ENCODE assay signal across 1 cellular context in the genomic region with DNA sequence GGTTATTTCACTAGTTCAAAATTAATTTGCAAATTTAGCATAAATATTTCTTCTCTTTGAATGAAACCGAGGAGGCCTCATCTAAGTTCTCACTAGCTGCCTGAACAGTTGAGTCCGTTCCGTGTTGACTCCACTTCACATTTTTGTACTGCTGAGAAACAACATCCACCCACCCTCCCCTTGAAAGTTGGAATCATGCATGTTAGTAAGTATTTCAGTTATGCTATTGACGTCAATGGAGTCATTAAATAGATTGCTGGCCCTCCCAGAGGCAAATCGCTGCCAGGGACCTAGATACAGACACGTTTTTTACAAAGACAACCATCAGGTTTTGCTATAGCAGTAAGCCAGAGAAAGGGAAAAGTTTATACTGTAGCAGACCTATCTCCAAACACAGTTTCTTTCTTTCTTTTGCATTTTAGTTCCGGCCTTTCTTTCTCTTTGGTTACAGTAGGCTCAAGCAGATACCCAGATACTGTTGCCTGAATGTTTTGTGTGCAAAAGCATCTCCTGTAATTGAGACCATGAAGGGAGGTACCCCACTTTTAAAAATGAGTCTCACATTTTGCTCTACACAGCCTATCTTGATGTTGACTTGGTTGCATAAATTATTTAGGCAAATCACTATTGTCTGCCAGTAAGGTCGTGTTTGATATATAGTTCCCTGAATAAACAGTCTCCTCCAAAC.
TF ChIP-seq lines count a peak whose summit lies in the region.

No MANE protein-coding gene starts in this region.

TF ChIP-seq in GM12878, 131 proteins besides CTCF, POLR2A, EP300 and RAD21 (continued from another document):
- TF ChIP-seq PML (IDR thresholded peaks at IDR 0.05; ENCODE audit: low read length) (peak; percentile 35; the same call in 1 of the 2 replicates), ATF7 (IDR thresholded peaks at IDR 0.05; ENCODE audit: low read depth) (peak; percentile 41; the same call in 1 of the 2 replicates), NFIC (IDR thresholded peaks at IDR 0.05; ENCODE audit: low read depth, low read length) (0 out of 2 replicates have a peak, but pooled peaks have one; percentile 33), IRF4 (IDR thresholded peaks at IDR 0.05; ENCODE audit: low read depth, low read length) (no peak), ZSCAN29 (IDR thresholded peaks at IDR 0.05) (no peak), BHLHE40 (IDR thresholded peaks at IDR 0.05; ENCODE audit: borderline replicate concordance in 1 of 2, low read depth in 2 of 2, low read length in 1 of 2) (peak in 1 of 2 experiments; percentile 22; a peak in 1 of 4 replicates), IKZF2 (IDR thresholded peaks at IDR 0.05) (0 out of 4 replicates have a peak, but pooled peaks of 1 of the 2 experiments have one; percentile 11), TARDBP (IDR thresholded peaks at IDR 0.05; ENCODE audit: borderline replicate concordance) (no peak), CHD2 (IDR thresholded peaks at IDR 0.05; ENCODE audit: borderline replicate concordance, low read depth, low read length) (no peak), FOXM1 (IDR thresholded peaks at IDR 0.05; ENCODE audit: low read depth, low read length) (0 out of 2 replicates have a peak, but pooled peaks have one; percentile 29), NFXL1 (IDR thresholded peaks at IDR 0.05; ENCODE audit: borderline replicate concordance) (no peak), NFYA (IDR thresholded peaks at IDR 0.05; ENCODE audit: borderline replicate concordance, low read depth, low read length) (no peak), CREM (IDR thresholded peaks at IDR 0.05; ENCODE audit: low read depth) (peak; percentile 77; the same call in 1 of the 2 replicates), SP1 (IDR thresholded peaks at IDR 0.05; ENCODE audit: low read depth, low read length) (peak; percentile 86), EZH2 (IDR thresholded peaks at IDR 0.05; ENCODE audit: borderline replicate concordance, control insufficient read depth, low read depth, low read length) (no peak), BCL11A (IDR thresholded peaks at IDR 0.05; ENCODE audit: low read depth, low read length) (peak; percentile 49; the same call in 1 of the 2 replicates), EGR1 (IDR thresholded peaks at IDR 0.05; ENCODE audit: borderline replicate concordance in 1 of 2, low read depth in 2 of 2, low read length in 2 of 2) (0 out of 3 replicates have a peak, but pooled peaks of 1 of the 2 experiments have one; percentile 48), CHD4 (IDR thresholded peaks at IDR 0.05) (no peak)
- TF ChIP-seq, protein P1, sequence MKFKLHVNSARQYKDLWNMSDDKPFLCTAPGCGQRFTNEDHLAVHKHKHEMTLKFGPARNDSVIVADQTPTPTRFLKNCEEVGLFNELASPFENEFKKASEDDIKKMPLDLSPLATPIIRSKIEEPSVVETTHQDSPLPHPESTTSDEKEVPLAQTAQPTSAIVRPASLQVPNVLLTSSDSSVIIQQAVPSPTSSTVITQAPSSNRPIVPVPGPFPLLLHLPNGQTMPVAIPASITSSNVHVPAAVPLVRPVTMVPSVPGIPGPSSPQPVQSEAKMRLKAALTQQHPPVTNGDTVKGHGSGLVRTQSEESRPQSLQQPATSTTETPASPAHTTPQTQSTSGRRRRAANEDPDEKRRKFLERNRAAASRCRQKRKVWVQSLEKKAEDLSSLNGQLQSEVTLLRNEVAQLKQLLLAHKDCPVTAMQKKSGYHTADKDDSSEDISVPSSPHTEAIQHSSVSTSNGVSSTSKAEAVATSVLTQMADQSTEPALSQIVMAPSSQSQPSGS (IDR thresholded peaks at IDR 0.05; ENCODE audit: low read length): peak; percentile 56; the same call in 1 of the 2 replicates
- TF ChIP-seq, protein P2, sequence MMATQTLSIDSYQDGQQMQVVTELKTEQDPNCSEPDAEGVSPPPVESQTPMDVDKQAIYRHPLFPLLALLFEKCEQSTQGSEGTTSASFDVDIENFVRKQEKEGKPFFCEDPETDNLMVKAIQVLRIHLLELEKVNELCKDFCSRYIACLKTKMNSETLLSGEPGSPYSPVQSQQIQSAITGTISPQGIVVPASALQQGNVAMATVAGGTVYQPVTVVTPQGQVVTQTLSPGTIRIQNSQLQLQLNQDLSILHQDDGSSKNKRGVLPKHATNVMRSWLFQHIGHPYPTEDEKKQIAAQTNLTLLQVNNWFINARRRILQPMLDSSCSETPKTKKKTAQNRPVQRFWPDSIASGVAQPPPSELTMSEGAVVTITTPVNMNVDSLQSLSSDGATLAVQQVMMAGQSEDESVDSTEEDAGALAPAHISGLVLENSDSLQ (IDR thresholded peaks at IDR 0.05): no peak
